18 cellular contexts compared by ENCODE assay signal in genomic region chr2:167957662-167958061, GRCh38.
"Had no signal": no experiment of that assay in that cellular context is flagged by ENCODE, and none has a peak within 500 bp of the region (broad histone marks: within the 10 kb centered on the region; RNA-seq: fewer than 3 reads in every experiment).

No MANE protein-coding gene starts in this region.

- DNase-seq: dermis blood vessel endothelial cell; dorsolateral prefrontal cortex; effector CD4-positive, alpha-beta T cell; effector memory CD4-positive, alpha-beta T cell; foreskin keratinocyte; heart left ventricle; hypothalamus; left cardiac atrium; left lung; left ventricle myocardium superior; lower lobe of right lung; midbrain had no signal

- H3K27ac ChIP-seq: coronary artery, dorsolateral prefrontal cortex, esophagus muscularis mucosa, foreskin keratinocyte, gastroesophageal sphincter, heart left ventricle, hepatocyte, left lung, lower lobe of right lung had no signal

- H3K79me2 ChIP-seq: hepatocyte had no signal

- H3K36me3 ChIP-seq: esophagus muscularis mucosa, left lung, lower lobe of right lung had no signal

- H3K4me3 ChIP-seq: coronary artery, dorsolateral prefrontal cortex, esophagus muscularis mucosa, gastroesophageal sphincter, heart left ventricle, hepatocyte, left lung, lower lobe of right lung had no signal

- H3K9me3 ChIP-seq: esophagus muscularis mucosa, gastroesophageal sphincter, left lung, lower lobe of right lung had no signal

- H2AFZ ChIP-seq: hepatocyte had no signal

- ATAC-seq: foreskin keratinocyte, gastroesophageal sphincter, heart left ventricle, left cardiac atrium, left lung, left ventricle myocardium superior, lower lobe of right lung had no signal

- FAIRE-seq: endothelial cell of umbilical vein, keratinocyte had no signal

- H3K4me1 ChIP-seq: foreskin keratinocyte, heart left ventricle, left lung, lower lobe of right lung had no signal

- H3K27me3 ChIP-seq: dorsolateral prefrontal cortex, esophagus muscularis mucosa, foreskin keratinocyte, gastroesophageal sphincter, heart left ventricle, hepatocyte, left lung had no signal

- H3K4me2 ChIP-seq: hepatocyte had no signal
